In the genomic region with DNA sequence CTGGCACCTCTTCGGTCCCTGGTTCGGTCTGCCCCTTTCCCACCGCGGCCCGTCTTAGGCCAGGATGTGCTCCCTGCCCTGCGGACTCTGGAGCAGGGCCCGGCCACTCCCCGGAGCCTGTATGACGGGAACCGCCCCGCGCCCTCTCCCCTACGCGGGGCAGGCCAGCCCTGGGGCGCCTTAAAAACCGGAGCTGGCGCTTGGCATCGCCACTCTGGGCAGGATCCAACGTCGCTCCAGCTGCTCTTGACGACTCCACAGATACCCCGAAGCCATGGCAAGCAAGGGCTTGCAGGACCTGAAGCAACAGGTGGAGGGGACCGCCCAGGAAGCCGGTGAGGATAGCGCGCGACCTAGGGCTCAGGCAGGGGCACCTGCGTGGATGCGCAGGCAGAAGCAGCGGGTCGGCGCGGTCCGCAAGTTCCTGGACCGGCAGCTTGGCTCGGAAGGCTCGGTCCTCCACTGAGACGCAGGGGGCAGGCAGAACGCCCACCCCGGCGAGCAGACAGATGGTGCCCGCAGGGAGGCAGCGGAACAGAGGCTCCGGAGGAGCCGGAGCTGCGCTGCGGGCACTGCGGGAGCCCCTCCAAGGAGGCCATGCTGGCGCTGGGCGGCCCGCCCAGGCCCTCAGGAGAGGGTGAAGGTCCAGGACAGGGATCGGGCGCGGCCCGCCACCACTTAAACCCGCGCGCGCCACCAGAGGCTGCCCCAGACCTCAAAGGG, we compare ENCODE assay signal across 9 cellular contexts. TPM values are rescaled to one million over a fixed set of nuclear protein-coding genes. Genes with fewer than 3 reads are reported as not detected.
DNase-seq lines count a peak whose midpoint lies in the region; ATAC-seq lines count a peak whose summit lies in the region.
"Had no signal": no experiment of that assay in that cellular context is flagged by ENCODE, and none has a peak within 500 bp of the region (broad histone marks: within the 10 kb centered on the region; RNA-seq: fewer than 3 reads in every experiment).

TSS of gene ADIRF (plus strand) at position 212 of the 723 bp plus-strand sequence. CDS start at position 275, 63 bp downstream.

- peak within 1 kb of the TSS; percentile 30 for H3K4me3 ChIP-seq in skeletal muscle cell (ENCODE audit: low read depth, low read length)

- intact Hi-C loops in Right ventricle myocardium superior (cut with DNase I) = no loop called here

- CTCF ChIA-PET in activated CD8-positive, alpha-beta memory T cell treated with anti-CD3 and anti-CD28 coated beads, Interleukin-2, amount 10 ng/mL, durations not matched to agents 7 days and 5 days (lab: Charles Lee) = interaction anchor here (1.1 to 3.9 kb wide), 3 partner anchors 8 to 125 kb away, joined by 3 to 35 read pairs (median 6); no protein-coding TSS in a partner anchor

- H3K36me3 Mint-ChIP-seq in activated CD8-positive, alpha-beta memory T cell treated with anti-CD3 and anti-CD28 coated beads, Interleukin-2, amount 10 ng/mL, durations not matched to agents 7 days and 5 days = no peaks in the 10 kb centered on the region

- H3K27ac Mint-ChIP-seq in activated CD8-positive, alpha-beta memory T cell treated with anti-CD3 and anti-CD28 coated beads, Interleukin-2, amount 10 ng/mL, durations not matched to agents 7 days and 5 days = no peak within 1 kb of the TSS

- peaks cover 31% of the 10 kb centered on the region for H3K27me3 Mint-ChIP-seq in activated CD8-positive, alpha-beta memory T cell treated with anti-CD3 and anti-CD28 coated beads, Interleukin-2, amount 10 ng/mL, durations not matched to agents 7 days and 5 days

- no peak for ATAC-seq in activated CD8-positive, alpha-beta memory T cell treated with anti-CD3 and anti-CD28 coated beads, Interleukin-2, amount 10 ng/mL, durations not matched to agents 7 days and 5 days
- ATAC-seq in Right ventricle myocardium superior (ENCODE audit: poor library complexity) (peak; percentile 14), GM19463 (IDR thresholded peaks at IDR 0.05; ENCODE audit: unreplicated experiment) (no peak), GM21381 (IDR thresholded peaks at IDR 0.05; ENCODE audit: unreplicated experiment) (no peak)
- no peak for ATAC-seq in stimulated activated naive CD8-positive, alpha-beta T cell treated with anti-CD3 and anti-CD28 coated beads, Interleukin-15, Interleukin-2, amounts not matched to agents 100 U/mL and 50 U/mL, for 24 hours

- H3K9me3 Mint-ChIP-seq in activated CD8-positive, alpha-beta memory T cell treated with anti-CD3 and anti-CD28 coated beads, Interleukin-2, amount 10 ng/mL, durations not matched to agents 7 days and 5 days (ENCODE audit: low read depth) = no peaks in the 10 kb centered on the region

- H3K4me1 Mint-ChIP-seq in activated CD8-positive, alpha-beta memory T cell treated with anti-CD3 and anti-CD28 coated beads, Interleukin-2, amount 10 ng/mL, durations not matched to agents 7 days and 5 days = peaks cover 33% of the 10 kb centered on the region

- DNase-seq in GM03348 (ENCODE audit: low spot score) = peak; percentile 54
- peak; percentile 35 for DNase-seq in activated CD8-positive, alpha-beta memory T cell treated with anti-CD3 and anti-CD28 coated beads, Interleukin-2, amount 10 ng/mL, durations not matched to agents 7 days and 5 days
- peak; percentile 82 for DNase-seq in Right ventricle myocardium superior
- DNase-seq in skeletal muscle cell (ENCODE audit: low read depth) = no peak
- no peak for DNase-seq in DMS114 treated with DMSO at 0.1 percent for 48 hours (lab: John Stamatoyannopoulos, UW; ENCODE audit: unreplicated experiment)
- DNase-seq in stimulated activated naive CD8-positive, alpha-beta T cell treated with anti-CD3 and anti-CD28 coated beads, Interleukin-15, Interleukin-2, amounts not matched to agents 100 U/mL and 50 U/mL, for 24 hours = no peak

- no peak within 1 kb of the TSS for H3K4me3 Mint-ChIP-seq in activated CD8-positive, alpha-beta memory T cell treated with anti-CD3 and anti-CD28 coated beads, Interleukin-2, amount 10 ng/mL, durations not matched to agents 7 days and 5 days

RNA-seq across cellular contexts. Expression of gene ADIRF, which starts in this region (rescaled TPM):
- total RNA-seq in activated CD8-positive, alpha-beta memory T cell treated with anti-CD3 and anti-CD28 coated beads, Interleukin-2, amount 10 ng/mL, durations not matched to agents 7 days and 5 days = not detected
- 43.2 TPM for total RNA-seq in Right ventricle myocardium superior
- total RNA-seq: activated CD8-positive, alpha-beta memory T cell treated with anti-CD3 and anti-CD28 coated beads for 36 hours had no signal

Comparison
In these comparisons a context has a peak if more than half of its experiments do, and no peak if none do; other contexts are left out.
1. RNA of gene ADIRF (total RNA-seq): 43.2 TPM in Right ventricle myocardium superior (single experiment); not detected in activated CD8-positive, alpha-beta memory T cell treated with anti-CD3 and anti-CD28 coated beads, Interleukin-2, amount 10 ng/mL, durations not matched to agents 7 days and 5 days; every median in the first group is over 10 times any median in the second.
2. Peak in DNase-seq in activated CD8-positive, alpha-beta memory T cell treated with anti-CD3 and anti-CD28 coated beads, Interleukin-2, amount 10 ng/mL, durations not matched to agents 7 days and 5 days; RNA of the gene not detected or under 1 TPM.
3. DNase-seq: peak in GM03348 (single experiment) and Right ventricle myocardium superior (single experiment); none in skeletal muscle cell (single experiment), DMS114 treated with DMSO at 0.1 percent for 48 hours (single experiment) and stimulated activated naive CD8-positive, alpha-beta T cell treated with anti-CD3 and anti-CD28 coated beads, Interleukin-15, Interleukin-2, amounts not matched to agents 100 U/mL and 50 U/mL, for 24 hours (single experiment).